30 cellular contexts compared by ENCODE assay signal in genomic region chr3:69164296-69164695, GRCh38. TPM values are rescaled to one million over a fixed set of nuclear protein-coding genes. Genes with fewer than 3 reads are reported as not detected.
"Had no signal": no experiment of that assay in that cellular context is flagged by ENCODE, and none has a peak within 500 bp of the region (broad histone marks: within the 10 kb centered on the region; RNA-seq: fewer than 3 reads in every experiment).

No MANE protein-coding gene starts in this region.

- ATAC-seq: activated CD8-positive, alpha-beta T cell treated with anti-CD3 and anti-CD28 coated beads for 36 hours; gastroesophageal sphincter; left colon; natural killer cell; stimulated activated naive B cell treated with anti-CD40 and anti-IgM and Interleukin-4, amounts not matched to agents 10 μg/mL and 1 μg/mL and 100 μg/mL, for 72 hours; T-helper 17 cell; upper lobe of right lung had no signal

- DNase-seq: activated CD4-positive, alpha-beta T cell treated with anti-CD3 and anti-CD28 coated beads for 1 hour; activated CD4-positive, alpha-beta T cell treated with anti-CD3 and anti-CD28 coated beads, Interleukin-2, amount 10 ng/mL, durations not matched to agents 7 days and 5 days; activated CD8-positive, alpha-beta T cell treated with anti-CD3 and anti-CD28 coated beads for 36 hours; activated naive CD4-positive, alpha-beta T cell; activated T-cell treated with anti-CD3 and anti-CD28 coated beads, Interleukin-2, amount 50 U/mL, for 48 hours; anterior cingulate cortex; hippocampal formation; kidney; left colon; midbrain; natural killer cell; stimulated activated CD4-positive, alpha-beta T cell treated with anti-CD3 and anti-CD28 coated beads, Interleukin-1b, Interleukin-23, amount 100 ng/mL, for 48 hours; stimulated activated CD4-positive, alpha-beta T cell treated with anti-CD3 and anti-CD28 coated beads, Interleukin-4, amount 100 ng/mL, for 4 hours; stimulated activated CD8-positive, alpha-beta memory T cell treated with anti-CD3 and anti-CD28 coated beads, Interleukin-4, amount 100 ng/mL, for 48 hours; stimulated activated naive B cell treated with anti-CD40 and anti-IgM and Interleukin-4, amounts not matched to agents 10 μg/mL and 1 μg/mL and 100 μg/mL, for 72 hours; stomach; T-helper 17 cell; T1000; thyroid gland; upper lobe of right lung had no signal

- H3K36me3 ChIP-seq: gastroesophageal sphincter, right atrium auricular region, thyroid gland had no signal

- H3K27me3 ChIP-seq: gastroesophageal sphincter, right atrium auricular region, stomach, thyroid gland, upper lobe of right lung had no signal

- H3K9me3 ChIP-seq: gastroesophageal sphincter, right atrium auricular region, stomach, thyroid gland, upper lobe of right lung had no signal

- H3K4me3 Mint-ChIP-seq: activated CD4-positive, alpha-beta T cell treated with anti-CD3 and anti-CD28 coated beads, Interleukin-2, amount 10 ng/mL, durations not matched to agents 7 days and 5 days; activated CD8-positive, alpha-beta T cell treated with anti-CD3 and anti-CD28 coated beads for 36 hours; activated naive CD8-positive, alpha-beta T cell; natural killer cell; stimulated activated naive B cell treated with anti-CD40 and anti-IgM and Interleukin-4, amounts not matched to agents 10 μg/mL and 1 μg/mL and 100 μg/mL, for 72 hours; T-helper 17 cell had no signal

- H3K27ac Mint-ChIP-seq: activated CD4-positive, alpha-beta T cell treated with anti-CD3 and anti-CD28 coated beads, Interleukin-2, amount 10 ng/mL, durations not matched to agents 7 days and 5 days; activated CD8-positive, alpha-beta T cell treated with anti-CD3 and anti-CD28 coated beads for 36 hours; activated naive CD8-positive, alpha-beta T cell; natural killer cell; stimulated activated naive B cell treated with anti-CD40 and anti-IgM and Interleukin-4, amounts not matched to agents 10 μg/mL and 1 μg/mL and 100 μg/mL, for 72 hours; T-helper 17 cell had no signal

- H3K27me3 Mint-ChIP-seq: activated CD4-positive, alpha-beta T cell treated with anti-CD3 and anti-CD28 coated beads, Interleukin-2, amount 10 ng/mL, durations not matched to agents 7 days and 5 days; activated CD8-positive, alpha-beta T cell treated with anti-CD3 and anti-CD28 coated beads for 36 hours; activated naive CD8-positive, alpha-beta T cell; stimulated activated naive B cell treated with anti-CD40 and anti-IgM and Interleukin-4, amounts not matched to agents 10 μg/mL and 1 μg/mL and 100 μg/mL, for 72 hours had no signal

- H3K4me1 Mint-ChIP-seq: stimulated activated naive B cell treated with anti-CD40 and anti-IgM and Interleukin-4, amounts not matched to agents 10 μg/mL and 1 μg/mL and 100 μg/mL, for 72 hours had no signal

- H3K27ac ChIP-seq: coronary artery, gastroesophageal sphincter, right atrium auricular region, stomach, thyroid gland, upper lobe of right lung had no signal

- H3K4me3 ChIP-seq: coronary artery, gastroesophageal sphincter, right atrium auricular region, smooth muscle cell, stomach, thyroid gland, upper lobe of right lung had no signal

- H3K36me3 Mint-ChIP-seq: activated naive CD8-positive, alpha-beta T cell; natural killer cell; stimulated activated naive B cell treated with anti-CD40 and anti-IgM and Interleukin-4, amounts not matched to agents 10 μg/mL and 1 μg/mL and 100 μg/mL, for 72 hours had no signal

- H3K9me3 Mint-ChIP-seq: activated CD4-positive, alpha-beta T cell treated with anti-CD3 and anti-CD28 coated beads, Interleukin-2, amount 10 ng/mL, durations not matched to agents 7 days and 5 days; activated CD8-positive, alpha-beta T cell treated with anti-CD3 and anti-CD28 coated beads for 36 hours; natural killer cell; stimulated activated naive B cell treated with anti-CD40 and anti-IgM and Interleukin-4, amounts not matched to agents 10 μg/mL and 1 μg/mL and 100 μg/mL, for 72 hours had no signal

- H3K4me1 ChIP-seq: gastroesophageal sphincter, right atrium auricular region, thyroid gland, upper lobe of right lung had no signal

RNA-seq across cellular contexts. Expression of gene LMOD3, which starts 41.9 kb away (rescaled TPM):
- total RNA-seq: activated CD4-positive, alpha-beta T cell treated with anti-CD3 and anti-CD28 coated beads, Interleukin-2, amount 10 ng/mL, durations not matched to agents 7 days and 5 days; activated CD8-positive, alpha-beta T cell treated with anti-CD3 and anti-CD28 coated beads for 36 hours; cerebellum; epithelial cell of proximal tubule; liver; natural killer cell; omental fat pad; pulmonary artery endothelial cell; smooth muscle cell; T-helper 17 cell had no signal
- polyA plus RNA-seq: smooth muscle cell had no signal
